8 cellular contexts compared by ENCODE assay signal in the genomic region with DNA sequence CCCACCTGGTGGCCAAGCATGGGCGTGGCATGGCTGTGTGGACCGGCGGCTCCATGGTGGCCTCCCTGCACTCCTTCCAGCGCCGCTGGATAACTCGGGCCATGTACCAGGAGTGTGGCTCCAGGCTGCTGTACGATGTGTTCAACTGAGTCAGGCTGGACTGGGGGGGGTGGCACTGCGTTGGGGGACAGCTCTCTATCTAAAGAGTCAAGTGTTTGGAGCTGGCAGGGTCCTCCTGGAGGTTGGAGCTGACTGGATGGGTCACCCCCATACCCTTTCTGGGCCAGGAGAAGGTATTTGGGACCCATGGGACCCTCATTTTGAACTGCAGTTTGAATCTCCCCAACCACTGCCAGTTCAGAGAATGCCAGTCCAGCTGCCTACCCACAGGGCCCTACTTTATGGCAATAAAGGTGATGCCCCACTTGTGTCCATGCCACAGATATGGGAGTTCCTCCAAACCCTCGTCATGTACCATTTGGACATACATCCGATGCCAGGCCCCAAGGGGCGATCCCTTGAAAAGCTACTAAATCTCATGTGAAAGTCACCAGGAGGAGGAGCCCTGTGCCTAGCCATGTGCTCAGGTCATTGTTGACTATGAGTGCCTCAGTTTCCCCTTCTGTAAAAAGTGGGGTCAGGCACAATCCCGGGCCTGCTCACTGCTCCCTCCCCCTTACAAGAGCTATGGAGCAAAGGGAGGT. TPM values are rescaled to one million over a fixed set of nuclear protein-coding genes. Genes with fewer than 3 reads are reported as not detected.
DNase-seq lines count a peak whose midpoint lies in the region; ATAC-seq and TF ChIP-seq lines count a peak whose summit lies in the region.

No MANE protein-coding gene starts in this region.

- in situ Hi-C loops in KBM-7 (cut with MboI; ENCODE audit: low pct_unique_long_range_greater_than_20kb, low sequenced_read_pairs) = loop anchor here (25.0 kb wide), 1 partner anchor 206 kb away; no protein-coding TSS in a partner anchor

- peak overlapping the region; percentile 67 for H3K4me2 ChIP-seq in KMS-11

- H2AFZ ChIP-seq in KMS-11 (ENCODE audit: low read depth) = no peak overlapping the region

- H3K36me3 Mint-ChIP-seq in activated CD8-positive, alpha-beta memory T cell treated with anti-CD3 and anti-CD28 coated beads, Interleukin-2, amount 10 ng/mL, durations not matched to agents 7 days and 5 days = peaks cover 2% of the 10 kb centered on the region

- peak; percentile 60 for ATAC-seq in activated CD8-positive, alpha-beta memory T cell treated with anti-CD3 and anti-CD28 coated beads, Interleukin-2, amount 10 ng/mL, durations not matched to agents 7 days and 5 days
- peak in 5 of 8 donors; percentile 55 to 70 (median 65) for ATAC-seq in heart right ventricle

- CTCF ChIA-PET in activated CD8-positive, alpha-beta memory T cell treated with anti-CD3 and anti-CD28 coated beads, Interleukin-2, amount 10 ng/mL, durations not matched to agents 7 days and 5 days (lab: Charles Lee) = interaction anchor here (0.6 to 7.5 kb wide), 38 partner anchors 13 to 1042 kb away, joined by 3 to 106 read pairs (median 4); a partner anchor contains a TSS

- no peaks in the 10 kb centered on the region for H3K27me3 Mint-ChIP-seq in activated CD8-positive, alpha-beta memory T cell treated with anti-CD3 and anti-CD28 coated beads, Interleukin-2, amount 10 ng/mL, durations not matched to agents 7 days and 5 days

- H3K4me1 ChIP-seq in KMS-11 (ENCODE audit: low read depth, poor library complexity, severe bottlenecking) (peaks cover 69% of the 10 kb centered on the region), heart right ventricle (peaks cover 24 to 64% (median 49%) of the 10 kb centered on the region in 9 donors)

- H3K9me3 ChIP-seq in heart right ventricle = no peaks in the 10 kb centered on the region

- peak overlapping the region; percentile 89 for H3K4me3 Mint-ChIP-seq in activated CD8-positive, alpha-beta memory T cell treated with anti-CD3 and anti-CD28 coated beads, Interleukin-2, amount 10 ng/mL, durations not matched to agents 7 days and 5 days

- intact Hi-C loops in heart right ventricle (cut with DNase I) = loop anchor here in 5 of 10 donors (5.0 kb wide), 1 partner anchor 211 kb away; no protein-coding TSS in a partner anchor

- peaks cover 51% of the 10 kb centered on the region for H3K4me1 Mint-ChIP-seq in activated CD8-positive, alpha-beta memory T cell treated with anti-CD3 and anti-CD28 coated beads, Interleukin-2, amount 10 ng/mL, durations not matched to agents 7 days and 5 days

- H3K9ac ChIP-seq in KMS-11 = peak overlapping the region; percentile 75; the same call in 1 of the 2 replicates

- H3K36me3 ChIP-seq in KMS-11 (ENCODE audit: insufficient read depth) = no peaks in the 10 kb centered on the region
- peaks cover 0 to 30% (median 3%) of the 10 kb centered on the region in 9 donors for H3K36me3 ChIP-seq in heart right ventricle

- TF ChIP-seq CTCF in KMS-11 (conservative IDR thresholded peaks at IDR 0.05; ENCODE audit: low read depth, low read length) = peak; percentile 92
- TF ChIP-seq CTCF in heart right ventricle (IDR thresholded peaks at IDR 0.05) = peak; percentile 83 to 95 (median 90)

- peaks cover 32% of the 10 kb centered on the region for H3K79me2 ChIP-seq in KMS-11 (ENCODE audit: insufficient read depth, low read depth)

- WGBS in heart right ventricle, 2 donors = 36 to 37% methylated on average over 12 of the region's 12 CpGs

- H3K27ac ChIP-seq in KMS-11 (peak overlapping the region; percentile 74), heart right ventricle (peak overlapping the region in 6 of 10 donors; percentile 66 to 89 (median 82))

- peak overlapping the region; percentile 84 for H3K27ac Mint-ChIP-seq in activated CD8-positive, alpha-beta memory T cell treated with anti-CD3 and anti-CD28 coated beads, Interleukin-2, amount 10 ng/mL, durations not matched to agents 7 days and 5 days

- no peaks in the 10 kb centered on the region for H3K9me3 Mint-ChIP-seq in activated CD8-positive, alpha-beta memory T cell treated with anti-CD3 and anti-CD28 coated beads, Interleukin-2, amount 10 ng/mL, durations not matched to agents 7 days and 5 days (ENCODE audit: low read depth)

- no peak overlapping the region for H3K4me3 ChIP-seq in KMS-11 (IDR thresholded peaks at IDR 0.05; ENCODE audit: insufficient read depth, low read depth, low read length)
- peak overlapping the region in 9 of 10 donors; percentile 55 to 81 (median 63) for H3K4me3 ChIP-seq in heart right ventricle

- no peaks in the 10 kb centered on the region for H4K20me1 ChIP-seq in KMS-11 (ENCODE audit: insufficient read depth)

- DNase-seq in activated CD8-positive, alpha-beta memory T cell treated with anti-CD3 and anti-CD28 coated beads, Interleukin-2, amount 10 ng/mL, durations not matched to agents 7 days and 5 days = no peak
- no peak for DNase-seq in activated CD8-positive, alpha-beta memory T cell treated with anti-CD3 and anti-CD28 coated beads for 24 hours
- DNase-seq in activated T-helper 1 cell treated with anti-CD3 and anti-CD28 coated beads, Interleukin-2, amount 50 U/mL, for 16 hours (ENCODE audit: low read depth in 1 of 2, low spot score in 1 of 2) = peak; percentile 51 to 70
- DNase-seq in heart right ventricle (peak; percentile 9 to 76), KBM-7 (no peak)
- DNase-seq in stimulated activated CD4-positive, alpha-beta T cell treated with anti-CD3 and anti-CD28 coated beads, Interleukin-12 subunit alpha, Interleukin-12 subunit beta, amount 100 ng/mL, for 48 hours (ENCODE audit: low read depth in 2 of 3, low spot score in 1 of 3) = peak; percentile 70 to 80 (median 75)
- no peak for DNase-seq in stimulated activated naive CD4-positive, alpha-beta T cell (lab: John Stamatoyannopoulos, UW)

- no peaks in the 10 kb centered on the region for H3K27me3 ChIP-seq in KMS-11 (ENCODE audit: insufficient read depth, low read depth)
- H3K27me3 ChIP-seq in heart right ventricle = no peaks in the 10 kb centered on the region

RNA-seq across cellular contexts. Expression of a gene that starts 1.5 kb away (rescaled TPM):
- 1 to 10 TPM; 3.7 to 3.9 TPM for total RNA-seq in activated CD8-positive, alpha-beta memory T cell treated with anti-CD3 and anti-CD28 coated beads, Interleukin-2, amount 10 ng/mL, durations not matched to agents 7 days and 5 days
- under 1 TPM in 6 of 10 donors, not detected in 4; 0.11 to 0.39 (median 0.25) TPM for total RNA-seq in heart right ventricle
- polyA plus RNA-seq in heart right ventricle = 1 to 10 TPM in 1 of 2 donors, under 1 TPM in 1; 0.59 to 1.2 TPM

RNA-seq across cellular contexts. Expression of a gene that starts 6.0 kb away (rescaled TPM):
- 10 to 100 TPM; 28.3 to 34.0 TPM for total RNA-seq in activated CD8-positive, alpha-beta memory T cell treated with anti-CD3 and anti-CD28 coated beads, Interleukin-2, amount 10 ng/mL, durations not matched to agents 7 days and 5 days
- total RNA-seq in heart right ventricle = 10 to 100 TPM; 53.7 to 92.8 (median 77.2) TPM
- polyA plus RNA-seq in heart right ventricle = 10 to 100 TPM; 36.6 to 90.6 TPM

RNA-seq across cellular contexts. Expression of a gene that starts 6.1 kb away (rescaled TPM):
- total RNA-seq in activated CD8-positive, alpha-beta memory T cell treated with anti-CD3 and anti-CD28 coated beads, Interleukin-2, amount 10 ng/mL, durations not matched to agents 7 days and 5 days = under 1 TPM; 0.30 to 0.53 TPM
- not detected for total RNA-seq in heart right ventricle
- polyA plus RNA-seq in heart right ventricle = under 1 TPM in 1 of 2 donors, not detected in 1; 0.03 TPM

RNA-seq across cellular contexts. Expression of a gene that starts 17.9 kb away (rescaled TPM):
- total RNA-seq in activated CD8-positive, alpha-beta memory T cell treated with anti-CD3 and anti-CD28 coated beads, Interleukin-2, amount 10 ng/mL, durations not matched to agents 7 days and 5 days = 100 to 1,000 TPM in 1 of 2 experiments, 10 to 100 TPM in 1; 87.7 to 100 TPM
- 1 to 10 TPM in 8 of 10 donors, under 1 TPM in 2; 0.44 to 3.4 (median 1.5) TPM for total RNA-seq in heart right ventricle
- under 1 TPM; 0.73 to 0.91 TPM for polyA plus RNA-seq in heart right ventricle

RNA-seq across cellular contexts. Expression of a gene that starts 51.9 kb away (rescaled TPM):
- 10 to 100 TPM; 11.9 to 15.6 TPM for total RNA-seq in activated CD8-positive, alpha-beta memory T cell treated with anti-CD3 and anti-CD28 coated beads, Interleukin-2, amount 10 ng/mL, durations not matched to agents 7 days and 5 days
- total RNA-seq in heart right ventricle = 10 to 100 TPM in 9 of 10 donors, 1 to 10 TPM in 1; 9.6 to 14.8 (median 12.3) TPM
- polyA plus RNA-seq in heart right ventricle = 1 to 10 TPM; 4.6 to 4.9 TPM

Comparison
In these comparisons a context has a peak if more than half of its experiments do, and no peak if none do; other contexts are left out.
1. DNase-seq: peak in activated T-helper 1 cell treated with anti-CD3 and anti-CD28 coated beads, Interleukin-2, amount 50 U/mL, for 16 hours (2 of 2), heart right ventricle (2 of 2) and stimulated activated CD4-positive, alpha-beta T cell treated with anti-CD3 and anti-CD28 coated beads, Interleukin-12 subunit alpha, Interleukin-12 subunit beta, amount 100 ng/mL, for 48 hours (3 of 3); none in activated CD8-positive, alpha-beta memory T cell treated with anti-CD3 and anti-CD28 coated beads, Interleukin-2, amount 10 ng/mL, durations not matched to agents 7 days and 5 days (single experiment), activated CD8-positive, alpha-beta memory T cell treated with anti-CD3 and anti-CD28 coated beads for 24 hours (single experiment), stimulated activated naive CD4-positive, alpha-beta T cell (0 of 6) and KBM-7 (single experiment).